1 cellular context compared by ENCODE assay signal in the genomic region with DNA sequence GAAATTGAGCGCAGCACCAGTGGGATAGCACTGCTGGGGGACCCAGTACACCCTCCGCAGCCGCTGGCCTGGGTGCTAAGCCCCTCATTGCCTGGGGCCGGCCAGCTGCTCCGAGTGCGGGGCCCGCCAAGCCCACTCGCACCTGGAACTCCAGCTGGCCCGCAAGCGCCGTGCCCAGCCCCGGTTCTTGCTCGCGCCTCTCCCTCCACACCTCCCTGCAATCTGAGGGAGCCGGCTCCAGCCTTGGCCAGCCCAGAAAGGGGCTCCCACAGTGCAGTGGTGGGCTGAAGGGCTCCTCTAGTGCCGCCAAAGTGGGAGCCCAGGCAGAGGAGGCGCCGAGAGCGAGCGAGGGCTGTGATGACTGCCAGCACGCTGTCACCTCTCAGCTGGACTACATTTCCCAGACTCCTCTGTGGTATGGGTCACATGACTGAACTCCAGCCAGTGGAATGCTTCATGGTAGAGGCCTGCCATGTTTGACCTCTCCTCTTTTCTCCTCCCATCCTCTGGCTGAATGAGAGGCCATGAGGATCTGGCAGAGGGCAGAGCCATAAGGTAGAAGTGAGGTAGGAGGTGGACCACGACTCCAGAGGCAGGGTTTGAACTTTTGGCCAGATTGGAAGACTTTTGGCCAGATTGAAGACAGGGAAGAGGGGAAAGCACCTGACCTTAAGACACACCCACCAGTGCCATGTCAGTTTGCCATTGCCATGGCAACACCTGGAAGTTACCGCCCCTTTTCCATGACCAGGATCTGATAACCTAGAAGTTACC.
TF ChIP-seq lines count a peak whose summit lies in the region.

No MANE protein-coding gene starts in this region.

TF ChIP-seq in K562, 482 proteins besides CTCF, POLR2A, EP300 and RAD21 (continued from another document and continues in another):
- no peak for TF ChIP-seq ZNF263 (CRISPR knock-in tag; IDR thresholded peaks at IDR 0.05; ENCODE audit: borderline replicate concordance)
- peak; percentile 37; the same call in 1 of the 2 replicates for TF ChIP-seq CREM (IDR thresholded peaks at IDR 0.05; ENCODE audit: low read depth)
- TF ChIP-seq, protein P1, sequence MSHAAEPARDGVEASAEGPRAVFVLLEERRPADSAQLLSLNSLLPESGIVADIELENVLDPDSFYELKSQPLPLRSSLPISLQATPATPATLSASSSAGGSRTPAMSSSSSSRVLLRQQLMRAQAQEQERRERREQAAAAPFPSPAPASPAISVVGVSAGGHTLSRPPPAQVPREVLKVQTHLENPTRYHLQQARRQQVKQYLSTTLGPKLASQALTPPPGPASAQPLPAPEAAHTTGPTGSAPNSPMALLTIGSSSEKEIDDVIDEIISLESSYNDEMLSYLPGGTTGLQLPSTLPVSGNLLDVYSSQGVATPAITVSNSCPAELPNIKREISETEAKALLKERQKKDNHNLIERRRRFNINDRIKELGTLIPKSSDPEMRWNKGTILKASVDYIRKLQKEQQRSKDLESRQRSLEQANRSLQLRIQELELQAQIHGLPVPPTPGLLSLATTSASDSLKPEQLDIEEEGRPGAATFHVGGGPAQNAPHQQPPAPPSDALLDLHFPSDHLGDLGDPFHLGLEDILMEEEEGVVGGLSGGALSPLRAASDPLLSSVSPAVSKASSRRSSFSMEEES (CRISPR knock-in tag; IDR thresholded peaks at IDR 0.05): peak; percentile 98
- peak; percentile 87 for TF ChIP-seq NR2C1 (IDR thresholded peaks at IDR 0.05)
- peak; percentile 91 for TF ChIP-seq NR2C1 (tag; IDR thresholded peaks at IDR 0.05)
- TF ChIP-seq, protein P2, sequence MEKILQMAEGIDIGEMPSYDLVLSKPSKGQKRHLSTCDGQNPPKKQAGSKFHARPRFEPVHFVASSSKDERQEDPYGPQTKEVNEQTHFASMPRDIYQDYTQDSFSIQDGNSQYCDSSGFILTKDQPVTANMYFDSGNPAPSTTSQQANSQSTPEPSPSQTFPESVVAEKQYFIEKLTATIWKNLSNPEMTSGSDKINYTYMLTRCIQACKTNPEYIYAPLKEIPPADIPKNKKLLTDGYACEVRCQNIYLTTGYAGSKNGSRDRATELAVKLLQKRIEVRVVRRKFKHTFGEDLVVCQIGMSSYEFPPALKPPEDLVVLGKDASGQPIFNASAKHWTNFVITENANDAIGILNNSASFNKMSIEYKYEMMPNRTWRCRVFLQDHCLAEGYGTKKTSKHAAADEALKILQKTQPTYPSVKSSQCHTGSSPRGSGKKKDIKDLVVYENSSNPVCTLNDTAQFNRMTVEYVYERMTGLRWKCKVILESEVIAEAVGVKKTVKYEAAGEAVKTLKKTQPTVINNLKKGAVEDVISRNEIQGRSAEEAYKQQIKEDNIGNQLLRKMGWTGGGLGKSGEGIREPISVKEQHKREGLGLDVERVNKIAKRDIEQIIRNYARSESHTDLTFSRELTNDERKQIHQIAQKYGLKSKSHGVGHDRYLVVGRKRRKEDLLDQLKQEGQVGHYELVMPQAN (IDR thresholded peaks at IDR 0.05; ENCODE audit: borderline replicate concordance): no peak
- no peak for TF ChIP-seq GABPB1 (CRISPR knock-in tag; IDR thresholded peaks at IDR 0.05)
- peak; percentile 91 for TF ChIP-seq HCFC1 (IDR thresholded peaks at IDR 0.05; ENCODE audit: low read depth, low read length)
- TF ChIP-seq RBFOX2 (IDR thresholded peaks at IDR 0.05; ENCODE audit: low read depth, low read length): no peak
- no peak for TF ChIP-seq PTRF (tag; IDR thresholded peaks at IDR 0.05)
- TF ChIP-seq, protein P3, sequence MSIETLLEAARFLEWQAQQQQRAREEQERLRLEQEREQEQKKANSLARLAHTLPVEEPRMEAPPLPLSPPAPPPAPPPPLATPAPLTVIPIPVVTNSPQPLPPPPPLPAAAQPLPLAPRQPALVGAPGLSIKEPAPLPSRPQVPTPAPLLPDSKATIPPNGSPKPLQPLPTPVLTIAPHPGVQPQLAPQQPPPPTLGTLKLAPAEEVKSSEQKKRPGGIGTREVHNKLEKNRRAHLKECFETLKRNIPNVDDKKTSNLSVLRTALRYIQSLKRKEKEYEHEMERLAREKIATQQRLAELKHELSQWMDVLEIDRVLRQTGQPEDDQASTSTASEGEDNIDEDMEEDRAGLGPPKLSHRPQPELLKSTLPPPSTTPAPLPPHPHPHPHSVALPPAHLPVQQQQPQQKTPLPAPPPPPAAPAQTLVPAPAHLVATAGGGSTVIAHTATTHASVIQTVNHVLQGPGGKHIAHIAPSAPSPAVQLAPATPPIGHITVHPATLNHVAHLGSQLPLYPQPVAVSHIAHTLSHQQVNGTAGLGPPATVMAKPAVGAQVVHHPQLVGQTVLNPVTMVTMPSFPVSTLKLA (conservative IDR thresholded peaks at IDR 0.05): 0 out of 4 replicates have a peak, but pooled peaks of 1 of the 2 experiments have one; percentile 15
- TF ChIP-seq, protein P4, sequence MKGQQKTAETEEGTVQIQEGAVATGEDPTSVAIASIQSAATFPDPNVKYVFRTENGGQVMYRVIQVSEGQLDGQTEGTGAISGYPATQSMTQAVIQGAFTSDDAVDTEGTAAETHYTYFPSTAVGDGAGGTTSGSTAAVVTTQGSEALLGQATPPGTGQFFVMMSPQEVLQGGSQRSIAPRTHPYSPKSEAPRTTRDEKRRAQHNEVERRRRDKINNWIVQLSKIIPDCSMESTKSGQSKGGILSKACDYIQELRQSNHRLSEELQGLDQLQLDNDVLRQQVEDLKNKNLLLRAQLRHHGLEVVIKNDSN (CRISPR knock-in tag; IDR thresholded peaks at IDR 0.05): peak; percentile 98
- TF ChIP-seq, protein P5, sequence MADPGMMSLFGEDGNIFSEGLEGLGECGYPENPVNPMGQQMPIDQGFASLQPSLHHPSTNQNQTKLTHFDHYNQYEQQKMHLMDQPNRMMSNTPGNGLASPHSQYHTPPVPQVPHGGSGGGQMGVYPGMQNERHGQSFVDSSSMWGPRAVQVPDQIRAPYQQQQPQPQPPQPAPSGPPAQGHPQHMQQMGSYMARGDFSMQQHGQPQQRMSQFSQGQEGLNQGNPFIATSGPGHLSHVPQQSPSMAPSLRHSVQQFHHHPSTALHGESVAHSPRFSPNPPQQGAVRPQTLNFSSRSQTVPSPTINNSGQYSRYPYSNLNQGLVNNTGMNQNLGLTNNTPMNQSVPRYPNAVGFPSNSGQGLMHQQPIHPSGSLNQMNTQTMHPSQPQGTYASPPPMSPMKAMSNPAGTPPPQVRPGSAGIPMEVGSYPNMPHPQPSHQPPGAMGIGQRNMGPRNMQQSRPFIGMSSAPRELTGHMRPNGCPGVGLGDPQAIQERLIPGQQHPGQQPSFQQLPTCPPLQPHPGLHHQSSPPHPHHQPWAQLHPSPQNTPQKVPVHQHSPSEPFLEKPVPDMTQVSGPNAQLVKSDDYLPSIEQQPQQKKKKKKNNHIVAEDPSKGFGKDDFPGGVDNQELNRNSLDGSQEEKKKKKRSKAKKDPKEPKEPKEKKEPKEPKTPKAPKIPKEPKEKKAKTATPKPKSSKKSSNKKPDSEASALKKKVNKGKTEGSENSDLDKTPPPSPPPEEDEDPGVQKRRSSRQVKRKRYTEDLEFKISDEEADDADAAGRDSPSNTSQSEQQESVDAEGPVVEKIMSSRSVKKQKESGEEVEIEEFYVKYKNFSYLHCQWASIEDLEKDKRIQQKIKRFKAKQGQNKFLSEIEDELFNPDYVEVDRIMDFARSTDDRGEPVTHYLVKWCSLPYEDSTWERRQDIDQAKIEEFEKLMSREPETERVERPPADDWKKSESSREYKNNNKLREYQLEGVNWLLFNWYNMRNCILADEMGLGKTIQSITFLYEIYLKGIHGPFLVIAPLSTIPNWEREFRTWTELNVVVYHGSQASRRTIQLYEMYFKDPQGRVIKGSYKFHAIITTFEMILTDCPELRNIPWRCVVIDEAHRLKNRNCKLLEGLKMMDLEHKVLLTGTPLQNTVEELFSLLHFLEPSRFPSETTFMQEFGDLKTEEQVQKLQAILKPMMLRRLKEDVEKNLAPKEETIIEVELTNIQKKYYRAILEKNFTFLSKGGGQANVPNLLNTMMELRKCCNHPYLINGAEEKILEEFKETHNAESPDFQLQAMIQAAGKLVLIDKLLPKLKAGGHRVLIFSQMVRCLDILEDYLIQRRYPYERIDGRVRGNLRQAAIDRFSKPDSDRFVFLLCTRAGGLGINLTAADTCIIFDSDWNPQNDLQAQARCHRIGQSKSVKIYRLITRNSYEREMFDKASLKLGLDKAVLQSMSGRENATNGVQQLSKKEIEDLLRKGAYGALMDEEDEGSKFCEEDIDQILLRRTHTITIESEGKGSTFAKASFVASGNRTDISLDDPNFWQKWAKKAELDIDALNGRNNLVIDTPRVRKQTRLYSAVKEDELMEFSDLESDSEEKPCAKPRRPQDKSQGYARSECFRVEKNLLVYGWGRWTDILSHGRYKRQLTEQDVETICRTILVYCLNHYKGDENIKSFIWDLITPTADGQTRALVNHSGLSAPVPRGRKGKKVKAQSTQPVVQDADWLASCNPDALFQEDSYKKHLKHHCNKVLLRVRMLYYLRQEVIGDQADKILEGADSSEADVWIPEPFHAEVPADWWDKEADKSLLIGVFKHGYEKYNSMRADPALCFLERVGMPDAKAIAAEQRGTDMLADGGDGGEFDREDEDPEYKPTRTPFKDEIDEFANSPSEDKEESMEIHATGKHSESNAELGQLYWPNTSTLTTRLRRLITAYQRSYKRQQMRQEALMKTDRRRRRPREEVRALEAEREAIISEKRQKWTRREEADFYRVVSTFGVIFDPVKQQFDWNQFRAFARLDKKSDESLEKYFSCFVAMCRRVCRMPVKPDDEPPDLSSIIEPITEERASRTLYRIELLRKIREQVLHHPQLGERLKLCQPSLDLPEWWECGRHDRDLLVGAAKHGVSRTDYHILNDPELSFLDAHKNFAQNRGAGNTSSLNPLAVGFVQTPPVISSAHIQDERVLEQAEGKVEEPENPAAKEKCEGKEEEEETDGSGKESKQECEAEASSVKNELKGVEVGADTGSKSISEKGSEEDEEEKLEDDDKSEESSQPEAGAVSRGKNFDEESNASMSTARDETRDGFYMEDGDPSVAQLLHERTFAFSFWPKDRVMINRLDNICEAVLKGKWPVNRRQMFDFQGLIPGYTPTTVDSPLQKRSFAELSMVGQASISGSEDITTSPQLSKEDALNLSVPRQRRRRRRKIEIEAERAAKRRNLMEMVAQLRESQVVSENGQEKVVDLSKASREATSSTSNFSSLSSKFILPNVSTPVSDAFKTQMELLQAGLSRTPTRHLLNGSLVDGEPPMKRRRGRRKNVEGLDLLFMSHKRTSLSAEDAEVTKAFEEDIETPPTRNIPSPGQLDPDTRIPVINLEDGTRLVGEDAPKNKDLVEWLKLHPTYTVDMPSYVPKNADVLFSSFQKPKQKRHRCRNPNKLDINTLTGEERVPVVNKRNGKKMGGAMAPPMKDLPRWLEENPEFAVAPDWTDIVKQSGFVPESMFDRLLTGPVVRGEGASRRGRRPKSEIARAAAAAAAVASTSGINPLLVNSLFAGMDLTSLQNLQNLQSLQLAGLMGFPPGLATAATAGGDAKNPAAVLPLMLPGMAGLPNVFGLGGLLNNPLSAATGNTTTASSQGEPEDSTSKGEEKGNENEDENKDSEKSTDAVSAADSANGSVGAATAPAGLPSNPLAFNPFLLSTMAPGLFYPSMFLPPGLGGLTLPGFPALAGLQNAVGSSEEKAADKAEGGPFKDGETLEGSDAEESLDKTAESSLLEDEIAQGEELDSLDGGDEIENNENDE (IDR thresholded peaks at IDR 0.05; ENCODE audit: low read depth, low read length): no peak
- TF ChIP-seq, protein P6, sequence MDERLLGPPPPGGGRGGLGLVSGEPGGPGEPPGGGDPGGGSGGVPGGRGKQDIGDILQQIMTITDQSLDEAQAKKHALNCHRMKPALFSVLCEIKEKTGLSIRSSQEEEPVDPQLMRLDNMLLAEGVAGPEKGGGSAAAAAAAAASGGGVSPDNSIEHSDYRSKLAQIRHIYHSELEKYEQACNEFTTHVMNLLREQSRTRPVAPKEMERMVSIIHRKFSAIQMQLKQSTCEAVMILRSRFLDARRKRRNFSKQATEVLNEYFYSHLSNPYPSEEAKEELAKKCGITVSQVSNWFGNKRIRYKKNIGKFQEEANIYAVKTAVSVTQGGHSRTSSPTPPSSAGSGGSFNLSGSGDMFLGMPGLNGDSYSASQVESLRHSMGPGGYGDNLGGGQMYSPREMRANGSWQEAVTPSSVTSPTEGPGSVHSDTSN (CRISPR knock-in tag; IDR thresholded peaks at IDR 0.05; ENCODE audit: low read depth): no peak
- TF ChIP-seq, protein P6 (tag; conservative IDR thresholded peaks at IDR 0.05; ENCODE audit: low read depth): peak; percentile 64
- TF ChIP-seq, protein P7, sequence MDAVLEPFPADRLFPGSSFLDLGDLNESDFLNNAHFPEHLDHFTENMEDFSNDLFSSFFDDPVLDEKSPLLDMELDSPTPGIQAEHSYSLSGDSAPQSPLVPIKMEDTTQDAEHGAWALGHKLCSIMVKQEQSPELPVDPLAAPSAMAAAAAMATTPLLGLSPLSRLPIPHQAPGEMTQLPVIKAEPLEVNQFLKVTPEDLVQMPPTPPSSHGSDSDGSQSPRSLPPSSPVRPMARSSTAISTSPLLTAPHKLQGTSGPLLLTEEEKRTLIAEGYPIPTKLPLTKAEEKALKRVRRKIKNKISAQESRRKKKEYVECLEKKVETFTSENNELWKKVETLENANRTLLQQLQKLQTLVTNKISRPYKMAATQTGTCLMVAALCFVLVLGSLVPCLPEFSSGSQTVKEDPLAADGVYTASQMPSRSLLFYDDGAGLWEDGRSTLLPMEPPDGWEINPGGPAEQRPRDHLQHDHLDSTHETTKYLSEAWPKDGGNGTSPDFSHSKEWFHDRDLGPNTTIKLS (IDR thresholded peaks at IDR 0.05; ENCODE audit: borderline replicate concordance, low read depth): peak; percentile 66; the same call in 1 of the 2 replicates
- no peak for TF ChIP-seq CEBPG (CRISPR knock-in tag; IDR thresholded peaks at IDR 0.05)
- TF ChIP-seq CEBPG (tag; conservative IDR thresholded peaks at IDR 0.05 in 1 of 2, IDR thresholded peaks at IDR 0.05 in 1 of 2): no peak
- TF ChIP-seq ATF1 (CRISPR knock-in tag; IDR thresholded peaks at IDR 0.05): no peak
- peak; percentile 64 for TF ChIP-seq ATF1 (tag; IDR thresholded peaks at IDR 0.05)
- peak in 1 of 2 experiments; percentile 68; a peak in 1 of 4 replicates for TF ChIP-seq CSDE1 (IDR thresholded peaks at IDR 0.05)
- TF ChIP-seq, protein P8, sequence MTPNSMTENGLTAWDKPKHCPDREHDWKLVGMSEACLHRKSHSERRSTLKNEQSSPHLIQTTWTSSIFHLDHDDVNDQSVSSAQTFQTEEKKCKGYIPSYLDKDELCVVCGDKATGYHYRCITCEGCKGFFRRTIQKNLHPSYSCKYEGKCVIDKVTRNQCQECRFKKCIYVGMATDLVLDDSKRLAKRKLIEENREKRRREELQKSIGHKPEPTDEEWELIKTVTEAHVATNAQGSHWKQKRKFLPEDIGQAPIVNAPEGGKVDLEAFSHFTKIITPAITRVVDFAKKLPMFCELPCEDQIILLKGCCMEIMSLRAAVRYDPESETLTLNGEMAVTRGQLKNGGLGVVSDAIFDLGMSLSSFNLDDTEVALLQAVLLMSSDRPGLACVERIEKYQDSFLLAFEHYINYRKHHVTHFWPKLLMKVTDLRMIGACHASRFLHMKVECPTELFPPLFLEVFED (CRISPR knock-in tag; conservative IDR thresholded peaks at IDR 0.05): 0 out of 2 replicates have a peak, but pooled peaks have one; percentile 20
- TF ChIP-seq, protein P9, sequence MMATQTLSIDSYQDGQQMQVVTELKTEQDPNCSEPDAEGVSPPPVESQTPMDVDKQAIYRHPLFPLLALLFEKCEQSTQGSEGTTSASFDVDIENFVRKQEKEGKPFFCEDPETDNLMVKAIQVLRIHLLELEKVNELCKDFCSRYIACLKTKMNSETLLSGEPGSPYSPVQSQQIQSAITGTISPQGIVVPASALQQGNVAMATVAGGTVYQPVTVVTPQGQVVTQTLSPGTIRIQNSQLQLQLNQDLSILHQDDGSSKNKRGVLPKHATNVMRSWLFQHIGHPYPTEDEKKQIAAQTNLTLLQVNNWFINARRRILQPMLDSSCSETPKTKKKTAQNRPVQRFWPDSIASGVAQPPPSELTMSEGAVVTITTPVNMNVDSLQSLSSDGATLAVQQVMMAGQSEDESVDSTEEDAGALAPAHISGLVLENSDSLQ (IDR thresholded peaks at IDR 0.05): peak; percentile 96
